Comparison of ENCODE assay signal across 9 cellular contexts in genomic region chr2:142782942-142783443, GRCh38.
"Had no signal": no experiment of that assay in that cellular context is flagged by ENCODE, and none has a peak within 500 bp of the region (broad histone marks: within the 10 kb centered on the region; RNA-seq: fewer than 3 reads in every experiment).

No MANE protein-coding gene starts in this region.

- H3K27ac ChIP-seq: GM23248 had no signal

- DNase-seq: GM23248, GOT3, H7, H9, HCEC 1CT, HFFc6 had no signal

- H3K4me3 ChIP-seq: GM23248, GM23338, HAP-1 had no signal

- H3K9me3 ChIP-seq: HAP-1 had no signal

- H3K4me1 ChIP-seq: HAP-1 had no signal

- ATAC-seq: GM23338, HCT116 had no signal

- H3K4me2 ChIP-seq: GM23338 had no signal

- H3K9ac ChIP-seq: GM23248 had no signal

- H3K36me3 ChIP-seq: HAP-1 had no signal

- H2AFZ ChIP-seq: GM23248, GM23338 had no signal
